23 cellular contexts compared by ENCODE assay signal in the genomic region with DNA sequence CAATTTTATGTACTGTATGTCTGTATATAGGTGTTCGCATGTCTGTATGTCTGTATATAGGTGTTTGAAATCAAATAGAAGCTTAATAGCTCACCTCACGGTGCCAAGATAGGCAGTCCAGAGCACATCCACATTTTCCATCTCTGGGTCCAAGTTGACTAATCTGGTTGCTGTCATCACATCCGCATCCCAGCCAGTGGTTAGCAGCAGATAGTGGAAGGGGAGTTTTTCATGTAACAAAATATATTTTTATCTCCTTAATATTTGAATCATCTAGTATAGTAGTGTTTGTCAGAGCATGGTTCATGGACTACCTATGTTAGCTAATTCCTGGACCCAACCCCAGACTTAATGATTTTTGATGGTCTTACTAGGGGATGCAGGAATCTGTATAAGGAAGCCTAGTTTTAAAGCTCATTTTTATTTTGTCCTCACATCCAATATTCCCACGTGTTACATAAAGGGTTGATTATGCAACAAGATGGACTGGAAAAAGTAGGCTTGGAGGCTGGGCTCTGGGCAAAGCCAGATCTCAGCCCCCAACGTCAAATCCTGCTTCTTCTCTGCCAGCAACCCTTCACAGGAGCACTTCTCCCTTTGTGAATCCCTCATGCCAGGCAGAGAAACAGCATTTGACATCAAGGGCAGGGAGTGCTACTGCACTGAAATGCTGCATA.
"Had no signal": no experiment of that assay in that cellular context is flagged by ENCODE, and none has a peak within 500 bp of the region (broad histone marks: within the 10 kb centered on the region; RNA-seq: fewer than 3 reads in every experiment).

No MANE protein-coding gene starts in this region.

- H3K9me3 ChIP-seq: adrenal gland, breast epithelium, heart left ventricle, sigmoid colon, thoracic aorta had no signal

- ATAC-seq: foreskin keratinocyte; left lobe of liver; stimulated activated effector memory CD8-positive, alpha-beta T cell treated with anti-CD3 and anti-CD28 coated beads, Interleukin-12 subunit alpha, Interleukin-12 subunit beta, amount 100 ng/mL, for 72 hours had no signal

- H3K27me3 ChIP-seq: adrenal gland, breast epithelium, foreskin keratinocyte, heart left ventricle, sigmoid colon had no signal

- DNase-seq: activated CD4-positive, alpha-beta memory T cell treated with anti-CD3 and anti-CD28 coated beads for 36 hours; activated CD4-positive, alpha-beta T cell treated with anti-CD3 and anti-CD28 coated beads, Interleukin-2, amount 10 ng/mL, durations not matched to agents 24 days and 14 days; activated CD4-positive, CD25-positive, alpha-beta regulatory T cell treated with anti-CD3 and anti-CD28 coated beads, Interleukin-2, amount 50 U/mL, for 72 hours; activated CD8-positive, alpha-beta memory T cell treated with anti-CD3 and anti-CD28 coated beads, Interleukin-2, amount 50 U/mL, for 4 hours; activated effector memory CD4-positive, alpha-beta T cell treated with anti-CD3 and anti-CD28 coated beads, Interleukin-2, amount 50 U/mL, for 16 hours; activated naive CD4-positive, alpha-beta T cell treated with anti-CD3 and anti-CD28 coated beads for 36 hours; activated naive CD8-positive, alpha-beta T cell treated with anti-CD3 and anti-CD28 coated beads for 36 hours; activated T-cell treated with anti-CD3 and anti-CD28 coated beads, Interleukin-2, amount 50 U/mL, for 1 hour; adrenal gland; effector CD8-positive, alpha-beta T cell; foreskin keratinocyte; heart left ventricle; mammary epithelial cell; sigmoid colon; small intestine; stimulated activated CD4-positive, alpha-beta T cell treated with anti-CD3 and anti-CD28 coated beads, Interleukin-4, amount 100 ng/mL, for 24 hours; SW 1271; T-helper 9 cell; trophoblast cell had no signal

- H3K4me1 ChIP-seq: adrenal gland, breast epithelium, foreskin keratinocyte had no signal

- H3K4me3 ChIP-seq: adrenal gland, breast epithelium, heart left ventricle, sigmoid colon, thoracic aorta had no signal

- H3K36me3 ChIP-seq: breast epithelium, thoracic aorta had no signal

- H3K27ac ChIP-seq: adrenal gland, breast epithelium, foreskin keratinocyte, heart left ventricle, sigmoid colon, thoracic aorta had no signal
